In genomic region chr9:127154390-127155191, GRCh38 we compare ENCODE assay signal across 8 cellular contexts. TPM values are rescaled to one million over a fixed set of nuclear protein-coding genes. Genes with fewer than 3 reads are reported as not detected.
DNase-seq lines count a peak whose midpoint lies in the region; ATAC-seq and TF ChIP-seq lines count a peak whose summit lies in the region.

No MANE protein-coding gene starts in this region.

- H3K36me3 ChIP-seq in brain microvascular endothelial cell (replicated peaks) (no peaks in the 10 kb centered on the region), muscle layer of duodenum (ENCODE audit: control insufficient read depth in 1 of 2, insufficient read depth in 2 of 2, low read length in 2 of 2) (no peaks in the 10 kb centered on the region), A673 (ENCODE audit: insufficient read depth, low read length, poor library complexity, severe bottlenecking) (no peaks in the 10 kb centered on the region)

- no peak overlapping the region for H3K27ac ChIP-seq in brain microvascular endothelial cell
- H3K27ac ChIP-seq in muscle layer of duodenum (ENCODE audit: low read length): peak overlapping the region; percentile 70
- H3K27ac ChIP-seq in A673 (ENCODE audit: low read depth, low read length, poor library complexity, severe bottlenecking): no peak overlapping the region

- in situ Hi-C loops in brain microvascular endothelial cell (cut with HindIII; ENCODE audit: low pct_ligation_motif_present, low sequenced_read_pairs): no loop called here

- intact Hi-C loops in A673 (cut with micrococcal nuclease; ENCODE audit: unreplicated experiment): no loop called here

- CTCF ChIA-PET in A673 (lab: Charles Lee): no interaction called here

- ATAC-seq in HG03095 (IDR thresholded peaks at IDR 0.05; ENCODE audit: unreplicated experiment): peak; percentile 40
- ATAC-seq in GM19035 (IDR thresholded peaks at IDR 0.05; ENCODE audit: unreplicated experiment): no peak
- no peak for ATAC-seq in HG02884 (IDR thresholded peaks at IDR 0.05; ENCODE audit: unreplicated experiment)

- POLR2A ChIA-PET in A673 (lab: Charles Lee; ENCODE audit: low non-redundant PET): no interaction called here

- BruUV-seq in A673 (replicated peaks; lab: Mats Ljungman, UMichigan): no TSS peak

- H3K9me3 ChIP-seq in muscle layer of duodenum (ENCODE audit: control insufficient read depth in 1 of 2, low read length in 2 of 2) (no peaks in the 10 kb centered on the region), A673 (ENCODE audit: low read depth, low read length, poor library complexity, severe bottlenecking) (no peaks in the 10 kb centered on the region)

- DNase-seq in ELR (ENCODE audit: low read depth) (peak; percentile 26), brain microvascular endothelial cell (peak; percentile 68), HK-2 (ENCODE audit: unreplicated experiment) (no peak), A673 (ENCODE audit: low spot score) (no peak)

- TF ChIP-seq CTCF in brain microvascular endothelial cell (IDR thresholded peaks at IDR 0.05; ENCODE audit: low read depth, low read length, missing control alignments) (no peak), A673 (conservative IDR thresholded peaks at IDR 0.05; ENCODE audit: low read depth, low read length) (no peak)

- H3K4me3 ChIP-seq in brain microvascular endothelial cell (ENCODE audit: low read depth, low read length): no peak overlapping the region
- H3K4me3 ChIP-seq in muscle layer of duodenum (ENCODE audit: low read depth in 1 of 2, low read length in 2 of 2): peak overlapping the region; percentile 16 to 23
- no peak overlapping the region for H3K4me3 ChIP-seq in A673 (ENCODE audit: low read depth, low read length, poor library complexity, severe bottlenecking)

- H3K27me3 ChIP-seq in brain microvascular endothelial cell (replicated peaks) (no peaks in the 10 kb centered on the region), muscle layer of duodenum (ENCODE audit: low read depth, low read length) (no peaks in the 10 kb centered on the region), A673 (replicated peaks; ENCODE audit: insufficient read depth, low read depth, low read length, poor library complexity) (no peaks in the 10 kb centered on the region)

- H3K4me1 ChIP-seq in muscle layer of duodenum (ENCODE audit: control insufficient read depth in 1 of 2, insufficient read depth in 2 of 2, low read length in 2 of 2) (peaks cover 10 to 27% of the 10 kb centered on the region in 2 donors), A673 (ENCODE audit: insufficient read depth, low read length, poor library complexity, severe bottlenecking) (peaks cover 10% of the 10 kb centered on the region)

RNA-seq across cellular contexts. Expression of gene ANGPTL2, which starts 32.2 kb away (rescaled TPM):
- 2.5 and 4.4 TPM in 2 replicates for total RNA-seq in A673 (2021)

Comparison
In these comparisons a context has a peak if more than half of its experiments do, and no peak if none do; other contexts are left out.
1. DNase-seq: peak in ELR (single experiment) and brain microvascular endothelial cell (single experiment); none in HK-2 (single experiment) and A673 (single experiment).
2. H3K4me3 ChIP-seq: peak in muscle layer of duodenum (2 of 2); none in brain microvascular endothelial cell (single experiment) and A673 (single experiment).